ENCODE assay signal across 8 cellular contexts in the genomic region with DNA sequence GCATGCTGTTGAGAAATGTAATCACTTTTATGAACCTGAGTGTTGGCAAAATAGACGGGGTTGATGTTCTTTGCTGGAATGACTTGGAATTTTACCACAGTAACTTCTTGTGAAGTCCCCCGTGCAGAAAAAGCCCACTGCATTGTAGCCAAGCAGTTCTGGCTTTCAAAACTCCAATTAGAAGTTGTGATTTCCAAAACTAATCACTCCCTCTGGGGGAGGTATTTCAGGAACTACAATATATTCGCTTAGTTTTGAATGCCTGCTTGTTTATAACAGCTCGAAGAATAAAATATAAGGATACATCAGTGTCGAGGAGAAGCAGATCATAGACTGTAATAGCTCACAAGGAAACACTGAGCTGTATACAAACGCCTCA.
DNase-seq lines count a peak whose midpoint lies in the region; ATAC-seq, FAIRE-seq and TF ChIP-seq lines count a peak whose summit lies in the region.

No MANE protein-coding gene starts in this region.

- H3K36me3 Mint-ChIP-seq in CD4-positive, alpha-beta T cell (ENCODE audit: low read depth), result peaks cover 27% of the 10 kb centered on the region
- H3K36me3 Mint-ChIP-seq in astrocyte (ENCODE audit: low read depth, unreplicated experiment), result peaks cover 2% of the 10 kb centered on the region

- no peak for TF ChIP-seq EP300 in suprapubic skin (IDR thresholded peaks at IDR 0.05)

- FAIRE-seq in astrocyte (lab: Jason Lieb, UNC), result no peak

- H3K4me3 Mint-ChIP-seq in CD4-positive, alpha-beta T cell, result peak overlapping the region; percentile 54
- peak overlapping the region; percentile 84 for H3K4me3 Mint-ChIP-seq in astrocyte (ENCODE audit: unreplicated experiment)

- H3K4me3 ChIP-seq in astrocyte (ENCODE audit: insufficient read depth, low read depth, low read length) (peak overlapping the region; percentile 97), suprapubic skin (peak overlapping the region; percentile 76)

- H3K9ac ChIP-seq in astrocyte (ENCODE audit: low read length), result peak overlapping the region; percentile 91

- peak overlapping the region; percentile 79 for H2AFZ ChIP-seq in astrocyte (ENCODE audit: low read depth, low read length)

- peaks cover 35% of the 10 kb centered on the region for H3K27me3 Mint-ChIP-seq in CD4-positive, alpha-beta T cell
- H3K27me3 Mint-ChIP-seq in astrocyte (ENCODE audit: low read depth, unreplicated experiment), result no peaks in the 10 kb centered on the region

- no peaks in the 10 kb centered on the region for H3K9me3 ChIP-seq in CD4-positive, alpha-beta T cell (ENCODE audit: control insufficient read depth, low read length)
- H3K9me3 ChIP-seq in astrocyte (ENCODE audit: insufficient read depth, low read depth, low read length) (no peaks in the 10 kb centered on the region), suprapubic skin (no peaks in the 10 kb centered on the region)

- H3K27me3 ChIP-seq in CD4-positive, alpha-beta T cell (ENCODE audit: control insufficient read depth, insufficient read depth, low read length), result peaks cover 18% of the 10 kb centered on the region
- H3K27me3 ChIP-seq in astrocyte (ENCODE audit: insufficient read depth, low read length), result no peaks in the 10 kb centered on the region
- H3K27me3 ChIP-seq in suprapubic skin, result no peaks in the 10 kb centered on the region

- no peak for TF ChIP-seq POLR2A in suprapubic skin (IDR thresholded peaks at IDR 0.05)

- no peak for TF ChIP-seq CTCF in CD4-positive, alpha-beta T cell (IDR thresholded peaks at IDR 0.05)
- no peak for TF ChIP-seq CTCF in astrocyte (IDR thresholded peaks at IDR 0.05; ENCODE audit: insufficient read depth, low read depth, low read length)
- TF ChIP-seq CTCF in suprapubic skin (IDR thresholded peaks at IDR 0.05), result no peak

- H3K4me2 ChIP-seq in astrocyte (ENCODE audit: low read length), result peak overlapping the region; percentile 90

- no peaks in the 10 kb centered on the region for H4K20me1 ChIP-seq in astrocyte (ENCODE audit: insufficient read depth, low read length)

- ATAC-seq in CD4-positive, alpha-beta T cell (ENCODE audit: poor library complexity), result no peak
- ATAC-seq in HG02981 (IDR thresholded peaks at IDR 0.05; ENCODE audit: unreplicated experiment), result peak; percentile 2
- no peak for ATAC-seq in GM21717 (IDR thresholded peaks at IDR 0.05; ENCODE audit: unreplicated experiment)

- DNase-seq in CD4-positive, alpha-beta T cell, result no peak
- no peak for DNase-seq in astrocyte (ENCODE audit: low read depth)
- peak; percentile 38 for DNase-seq in kidney glomerular epithelial cell (lab: John Stamatoyannopoulos, UW)
- no peak for DNase-seq in suprapubic skin (ENCODE audit: low spot score in 2 of 2)
- DNase-seq in pons (ENCODE audit: low spot score), result no peak
- DNase-seq in stimulated activated naive CD4-positive, alpha-beta T cell treated with Interleukin-2 at 50 U/mL for 16 hours (lab: John Stamatoyannopoulos, UW), result no peak

- H3K79me2 ChIP-seq in astrocyte (ENCODE audit: insufficient read depth, low read length), result peaks cover 13% of the 10 kb centered on the region

- peaks cover 15% of the 10 kb centered on the region for H3K4me1 Mint-ChIP-seq in CD4-positive, alpha-beta T cell (ENCODE audit: low read depth)
- H3K4me1 Mint-ChIP-seq in astrocyte (ENCODE audit: low read depth, unreplicated experiment), result peaks cover 20% of the 10 kb centered on the region

- no peak overlapping the region for H3K27ac Mint-ChIP-seq in CD4-positive, alpha-beta T cell
- peak overlapping the region; percentile 88 for H3K27ac Mint-ChIP-seq in astrocyte (ENCODE audit: unreplicated experiment)

- H3K9me3 Mint-ChIP-seq in CD4-positive, alpha-beta T cell, result no peaks in the 10 kb centered on the region
- H3K9me3 Mint-ChIP-seq in astrocyte (ENCODE audit: unreplicated experiment), result no peaks in the 10 kb centered on the region

- H3K4me1 ChIP-seq in astrocyte (ENCODE audit: insufficient read depth, low read length), result peaks cover 18% of the 10 kb centered on the region
- H3K4me1 ChIP-seq in suprapubic skin, result peaks cover 21% of the 10 kb centered on the region

- H3K36me3 ChIP-seq in astrocyte (ENCODE audit: insufficient read depth, low read length), result no peaks in the 10 kb centered on the region
- no peaks in the 10 kb centered on the region for H3K36me3 ChIP-seq in suprapubic skin

- POLR2A ChIA-PET in CD4-positive, alpha-beta T cell (lab: Charles Lee), result interaction anchor here (0.7 kb wide), 1 partner anchor 1942 kb away, joined by 3 read pairs; no protein-coding TSS in a partner anchor

- intact Hi-C loops in CD4-positive, alpha-beta T cell (cut with DNase I, micrococcal nuclease), result no loop called here

- CTCF ChIA-PET in CD4-positive, alpha-beta T cell (lab: Charles Lee), result interaction anchor here (0.7 kb wide), 1 partner anchor 10 kb away, joined by 3 read pairs; no protein-coding TSS in a partner anchor

- H3K27ac ChIP-seq in CD4-positive, alpha-beta T cell (ENCODE audit: low read depth, low read length), result no peak overlapping the region
- H3K27ac ChIP-seq in astrocyte (ENCODE audit: low read depth, low read length), result peak overlapping the region; percentile 93
- H3K27ac ChIP-seq in suprapubic skin, result peak overlapping the region; percentile 92

- 8% methylated on average over 6 of the region's 6 CpGs for WGBS in suprapubic skin
